In genomic region chr3:35078780-35079179, GRCh38 we compare ENCODE assay signal across 32 cellular contexts.
DNase-seq lines count a peak whose midpoint lies in the region; ATAC-seq and TF ChIP-seq lines count a peak whose summit lies in the region.
"Had no signal": no experiment of that assay in that cellular context is flagged by ENCODE, and none has a peak within 500 bp of the region (broad histone marks: within the 10 kb centered on the region; RNA-seq: fewer than 3 reads in every experiment).

No MANE protein-coding gene starts in this region.

- ATAC-seq in SK-N-SH treated with all-trans-retinoic acid at 6 μM for 48 hours (no peak), GM18511 (IDR thresholded peaks at IDR 0.05; ENCODE audit: unreplicated experiment) (no peak), body of pancreas (no peak)
- ATAC-seq: A549; CD8-positive, alpha-beta T cell had no signal

- peak in 1 of 2 experiments; percentile 52; a peak in 1 of 4 replicates for TF ChIP-seq EP300 in SK-N-SH (IDR thresholded peaks at IDR 0.05; ENCODE audit: borderline replicate concordance in 1 of 2, low read depth in 1 of 2, low read length in 1 of 2)

- intact Hi-C loops in body of pancreas (cut with DNase I): no loop called here

- H3K27ac ChIP-seq in SK-N-SH (ENCODE audit: low read depth in 2 of 2, low read length in 1 of 2): no peak overlapping the region
- no peak overlapping the region for H3K27ac ChIP-seq in OCI-LY1 (ENCODE audit: low read depth, low read length, poor library complexity, severe bottlenecking)
- no peak overlapping the region for H3K27ac ChIP-seq in body of pancreas
- H3K27ac ChIP-seq: 22Rv1; A549; BLaER1; BLaER1 treated with 17β-estradiol and CSF1 and Interleukin-3, amounts not matched to agents 10 nM and 100 nM; C4-2B had no signal

- WGBS in SK-N-SH (ENCODE audit: low lambda C conversion rate): 16% methylated on average over 2 of the region's 2 CpGs
- 56 to 66% methylated on average over 2 of the region's 2 CpGs for WGBS in body of pancreas, 2 donors

- H3K4me1 ChIP-seq in SK-N-SH (ENCODE audit: control insufficient read depth in 1 of 2, insufficient read depth in 2 of 2, low read depth in 1 of 2, low read length in 1 of 2): no peaks in the 10 kb centered on the region; a peak in 1 of 4 replicates
- H3K4me1 ChIP-seq in OCI-LY1 (ENCODE audit: insufficient read depth, low read length, severe bottlenecking): no peaks in the 10 kb centered on the region
- H3K4me1 ChIP-seq in body of pancreas: no peaks in the 10 kb centered on the region
- H3K4me1 ChIP-seq: A549; BE2C; BLaER1; BLaER1 treated with 17β-estradiol and CSF1 and Interleukin-3, amounts not matched to agents 10 nM and 100 nM; Caco-2 had no signal

- H4K20me1 ChIP-seq in SK-N-SH (ENCODE audit: insufficient read depth) (no peaks in the 10 kb centered on the region), OCI-LY1 (ENCODE audit: insufficient read depth, low read length) (no peaks in the 10 kb centered on the region)
- H4K20me1 ChIP-seq: BLaER1; BLaER1 treated with 17β-estradiol and CSF1 and Interleukin-3, amounts not matched to agents 10 nM and 100 nM had no signal

- no peaks in the 10 kb centered on the region for H3K9me2 ChIP-seq in SK-N-SH
- no peaks in the 10 kb centered on the region for H3K9me2 ChIP-seq in OCI-LY1 (ENCODE audit: low read depth, low read length)

- H3K27me3 ChIP-seq in SK-N-SH (ENCODE audit: insufficient read depth): no peaks in the 10 kb centered on the region
- H3K27me3 ChIP-seq in OCI-LY1 (ENCODE audit: insufficient read depth, low read length): no peaks in the 10 kb centered on the region
- H3K27me3 ChIP-seq in body of pancreas: no peaks in the 10 kb centered on the region
- H3K27me3 ChIP-seq: BE2C; BLaER1; BLaER1 treated with 17β-estradiol and CSF1 and Interleukin-3, amounts not matched to agents 10 nM and 100 nM had no signal

- H3K9me3 ChIP-seq in SK-N-SH (peaks cover 6% of the 10 kb centered on the region; the same call in 1 of the 2 replicates), OCI-LY1 (ENCODE audit: low read length) (no peaks in the 10 kb centered on the region), body of pancreas (no peaks in the 10 kb centered on the region)
- H3K9me3 ChIP-seq: A549; BE2C; BLaER1; BLaER1 treated with 17β-estradiol and CSF1 and Interleukin-3, amounts not matched to agents 10 nM and 100 nM; Caco-2 had no signal

- H3K9ac ChIP-seq in SK-N-SH (no peak overlapping the region), OCI-LY1 (ENCODE audit: low read length) (no peak overlapping the region)
- H3K9ac ChIP-seq: BLaER1; BLaER1 treated with 17β-estradiol and CSF1 and Interleukin-3, amounts not matched to agents 10 nM and 100 nM had no signal

- POLR2A ChIA-PET in SK-N-SH (lab: Yijun Ruan, JAX): no interaction called here

- no peaks in the 10 kb centered on the region for H3K36me3 ChIP-seq in SK-N-SH (replicated peaks in 1 of 2; ENCODE audit: control insufficient read depth in 1 of 2, insufficient read depth in 2 of 2, low read length in 1 of 2)
- H3K36me3 ChIP-seq in OCI-LY1 (ENCODE audit: insufficient read depth, low read length): no peaks in the 10 kb centered on the region
- H3K36me3 ChIP-seq in body of pancreas (replicated peaks in 1 of 2; ENCODE audit: insufficient read depth in 1 of 2, low read depth in 2 of 2): no peaks in the 10 kb centered on the region
- H3K36me3 ChIP-seq: BE2C; BLaER1; BLaER1 treated with 17β-estradiol and CSF1 and Interleukin-3, amounts not matched to agents 10 nM and 100 nM had no signal

- CTCF ChIA-PET in SK-N-SH (lab: Yijun Ruan, JAX): no interaction called here

- no peak overlapping the region for H3K4me2 ChIP-seq in SK-N-SH
- no peak overlapping the region for H3K4me2 ChIP-seq in OCI-LY1 (ENCODE audit: low read length)
- H3K4me2 ChIP-seq: A549; BLaER1; BLaER1 treated with 17β-estradiol and CSF1 and Interleukin-3, amounts not matched to agents 10 nM and 100 nM had no signal

- H3K79me2 ChIP-seq in SK-N-SH (ENCODE audit: insufficient read depth) (no peaks in the 10 kb centered on the region), OCI-LY1 (ENCODE audit: insufficient read depth, low read length) (no peaks in the 10 kb centered on the region)

- peak; percentile 2 for DNase-seq in DMS 273 (lab: John Stamatoyannopoulos, UW; ENCODE audit: unreplicated experiment)
- DNase-seq in DMS 273 treated with DMSO at 0.1 percent for 48 hours (lab: John Stamatoyannopoulos, UW): no peak
- DNase-seq in SK-N-SH: no peak
- peak; percentile 9 for DNase-seq in SK-N-DZ (ENCODE audit: low spot score)
- no peak for DNase-seq in body of pancreas
- DNase-seq: 8988T; ACHN; AML-193; BE2C; C1 segment of cervical spinal cord; Caco-2; Calu3; CD4-positive, alpha-beta memory T cell; CD4-positive, alpha-beta T cell; CD4-positive, CD25-positive, alpha-beta regulatory T cell; CD8-positive, alpha-beta memory T cell; CD8-positive, alpha-beta T cell; COR-L47; DMS153; DMS53; DMS79; DMS79 treated with DMSO at 0.1 percent for 48 hours; DND-41; EL had no signal

- H3F3A ChIP-seq in SK-N-SH (replicated peaks; ENCODE audit: insufficient read depth) (no peaks in the 10 kb centered on the region), OCI-LY1 (ENCODE audit: insufficient read depth, low read length) (no peaks in the 10 kb centered on the region)

- no peak for TF ChIP-seq RAD21 in SK-N-SH (IDR thresholded peaks at IDR 0.05; ENCODE audit: low read length)

- H3K4me3 ChIP-seq in SK-N-SH (ENCODE audit: low read depth in 2 of 2, low read length in 1 of 2): no peak overlapping the region
- no peak overlapping the region for H3K4me3 ChIP-seq in OCI-LY1 (ENCODE audit: low read depth, low read length, poor library complexity, severe bottlenecking)
- H3K4me3 ChIP-seq in body of pancreas: no peak overlapping the region
- H3K4me3 ChIP-seq: A549; BLaER1; BLaER1 treated with 17β-estradiol and CSF1 and Interleukin-3, amounts not matched to agents 10 nM and 100 nM had no signal

- H2AFZ ChIP-seq in SK-N-SH (ENCODE audit: low read depth) (no peak overlapping the region), OCI-LY1 (ENCODE audit: low read length) (peak overlapping the region; percentile 55; the same call in 1 of the 2 replicates)

- TF ChIP-seq POLR2A in body of pancreas (IDR thresholded peaks at IDR 0.05): no peak

- TF ChIP-seq CTCF in SK-N-SH (IDR thresholded peaks at IDR 0.05): no peak
- no peak for TF ChIP-seq CTCF in OCI-LY1 (IDR thresholded peaks at IDR 0.05; ENCODE audit: low read length)
- TF ChIP-seq CTCF in body of pancreas (IDR thresholded peaks at IDR 0.05): no peak

TF ChIP-seq in SK-N-SH, 30 proteins besides CTCF, POLR2A, EP300 and RAD21:
- TF ChIP-seq FOXM1 (IDR thresholded peaks at IDR 0.05; ENCODE audit: low read depth): no peak
- peak; percentile 35 for TF ChIP-seq GATA2 (CRISPR knock-in tag; IDR thresholded peaks at IDR 0.05)

TF ChIP-seq in SK-N-SH treated with all-trans-retinoic acid at 6 μM for 48 hours, 23 proteins besides CTCF, POLR2A, EP300 and RAD21:
- no peak for TF ChIP-seq OSR1 (CRISPR knock-in tag; IDR thresholded peaks at IDR 0.05)
- no peak; the same call in 1 of the 2 replicates for TF ChIP-seq TCF4 (CRISPR knock-in tag; IDR thresholded peaks at IDR 0.05; ENCODE audit: borderline replicate concordance)
- no peak for TF ChIP-seq TOX (CRISPR knock-in tag; IDR thresholded peaks at IDR 0.05; ENCODE audit: borderline replicate concordance)
- no peak for TF ChIP-seq ARNTL (CRISPR knock-in tag; IDR thresholded peaks at IDR 0.05; ENCODE audit: borderline replicate concordance, low read depth)
- TF ChIP-seq CREB5 (CRISPR knock-in tag; IDR thresholded peaks at IDR 0.05; ENCODE audit: low read depth): no peak
- no peak for TF ChIP-seq ZNF8 (CRISPR knock-in tag; IDR thresholded peaks at IDR 0.05)
- TF ChIP-seq PATZ1 (CRISPR knock-in tag; IDR thresholded peaks at IDR 0.05; ENCODE audit: borderline replicate concordance): no peak
- TF ChIP-seq ZFP30 (CRISPR knock-in tag; IDR thresholded peaks at IDR 0.05): no peak
TF ChIP-seq in SK-N-SH treated with all-trans-retinoic acid at 6 μM for 48 hours: peak in this region for 0.

Comparison
In these comparisons a context has a peak if more than half of its experiments do, and no peak if none do; other contexts are left out.
1. DNase-seq: peak in DMS 273 (single experiment) and SK-N-DZ (single experiment); none in DMS 273 treated with DMSO at 0.1 percent for 48 hours (single experiment), SK-N-SH (single experiment) and body of pancreas (0 of 4).